ENCODE assay signal across 8 cellular contexts in the genomic region with DNA sequence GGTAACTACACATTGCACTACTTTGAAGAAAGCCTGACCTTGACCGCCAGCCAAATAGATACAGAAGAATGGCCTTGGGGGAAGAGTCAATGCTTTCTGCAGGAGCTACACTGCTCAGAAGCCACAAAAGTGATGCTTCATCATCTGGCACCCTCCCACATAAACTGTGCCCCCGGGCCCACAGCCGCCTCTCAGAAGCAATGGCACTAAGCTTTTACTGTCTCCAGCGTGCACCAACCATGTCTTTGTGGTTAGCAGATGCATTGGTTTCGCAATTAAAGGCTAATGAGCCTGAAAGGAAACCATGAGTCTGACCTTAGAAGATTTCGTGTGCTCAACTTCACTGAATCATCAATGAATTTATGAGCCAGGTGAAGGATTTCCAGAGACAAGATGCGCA.
DNase-seq lines count a peak whose midpoint lies in the region; ATAC-seq and TF ChIP-seq lines count a peak whose summit lies in the region.

No MANE protein-coding gene starts in this region.

- H3K27ac ChIP-seq in foreskin keratinocyte, result no peak overlapping the region

- peaks cover 16% of the 10 kb centered on the region for H3K4me1 ChIP-seq in foreskin keratinocyte

- H3K27me3 ChIP-seq in foreskin keratinocyte, result peaks cover 24% of the 10 kb centered on the region

- H3K36me3 Mint-ChIP-seq in activated CD8-positive, alpha-beta T cell treated with anti-CD3 and anti-CD28 coated beads for 36 hours (ENCODE audit: low read depth), result peaks cover 9% of the 10 kb centered on the region

- peak; percentile 82 for ATAC-seq in GM21825 (IDR thresholded peaks at IDR 0.05; ENCODE audit: unreplicated experiment)
- peak; percentile 88 for ATAC-seq in activated CD8-positive, alpha-beta T cell treated with anti-CD3 and anti-CD28 coated beads for 36 hours
- ATAC-seq in foreskin keratinocyte, result peak; percentile 100

- no peak for TF ChIP-seq CTCF in activated CD8-positive, alpha-beta T cell treated with anti-CD3 and anti-CD28 coated beads for 36 hours (IDR thresholded peaks at IDR 0.05)
- no peak for TF ChIP-seq CTCF in foreskin keratinocyte (conservative IDR thresholded peaks at IDR 0.05)

- DNase-seq in COLO829 (ENCODE audit: low spot score) (peak; percentile 87), Kasumi-1 (lab: John Stamatoyannopoulos, UW) (peak; percentile 83 to 88), foreskin keratinocyte (peak; percentile 97 to 99), NCI-H526 treated with DMSO at 0.1 percent for 48 hours (lab: John Stamatoyannopoulos, UW) (no peak), NCI-H2227 treated with DMSO at 0.1 percent for 48 hours (lab: John Stamatoyannopoulos, UW) (no peak), mesenteric fat pad (ENCODE audit: low spot score) (no peak)
- DNase-seq in activated CD8-positive, alpha-beta T cell treated with anti-CD3 and anti-CD28 coated beads for 36 hours, result peak; percentile 94

- H3K4me3 Mint-ChIP-seq in activated CD8-positive, alpha-beta T cell treated with anti-CD3 and anti-CD28 coated beads for 36 hours, result no peak overlapping the region

- intact Hi-C loops in activated CD8-positive, alpha-beta T cell treated with anti-CD3 and anti-CD28 coated beads for 36 hours (cut with micrococcal nuclease), result loop anchor here (10.0 kb wide), 1 partner anchor 502 kb away; no protein-coding TSS in a partner anchor

- H3K27ac Mint-ChIP-seq in activated CD8-positive, alpha-beta T cell treated with anti-CD3 and anti-CD28 coated beads for 36 hours, result no peak overlapping the region

- H3K4me1 Mint-ChIP-seq in activated CD8-positive, alpha-beta T cell treated with anti-CD3 and anti-CD28 coated beads for 36 hours (ENCODE audit: low read depth), result peaks cover 62% of the 10 kb centered on the region

- CTCF ChIA-PET in activated CD8-positive, alpha-beta T cell treated with anti-CD3 and anti-CD28 coated beads for 36 hours (lab: Charles Lee), result no interaction called here

- H3K9me3 Mint-ChIP-seq in activated CD8-positive, alpha-beta T cell treated with anti-CD3 and anti-CD28 coated beads for 36 hours, result peaks cover 20% of the 10 kb centered on the region

- POLR2A ChIA-PET in activated CD8-positive, alpha-beta T cell treated with anti-CD3 and anti-CD28 coated beads for 36 hours (lab: Charles Lee), result interaction anchor here (1.5 kb wide), 1 partner anchor 47 kb away, joined by 4 read pairs; no protein-coding TSS in a partner anchor

- H3K27me3 Mint-ChIP-seq in activated CD8-positive, alpha-beta T cell treated with anti-CD3 and anti-CD28 coated beads for 36 hours, result no peaks in the 10 kb centered on the region

Comparison
In these comparisons a context has a peak if more than half of its experiments do, and no peak if none do; other contexts are left out.
1. DNase-seq: peak in COLO829 (single experiment), Kasumi-1 (2 of 2), activated CD8-positive, alpha-beta T cell treated with anti-CD3 and anti-CD28 coated beads for 36 hours (single experiment) and foreskin keratinocyte (2 of 2); none in NCI-H526 treated with DMSO at 0.1 percent for 48 hours (single experiment), NCI-H2227 treated with DMSO at 0.1 percent for 48 hours (single experiment) and mesenteric fat pad (single experiment).
2. Peak in every context shown above with its lines, with median percentiles within 50 percentile points of each other: ATAC-seq.